14 cellular contexts compared by ENCODE assay signal in the genomic region with DNA sequence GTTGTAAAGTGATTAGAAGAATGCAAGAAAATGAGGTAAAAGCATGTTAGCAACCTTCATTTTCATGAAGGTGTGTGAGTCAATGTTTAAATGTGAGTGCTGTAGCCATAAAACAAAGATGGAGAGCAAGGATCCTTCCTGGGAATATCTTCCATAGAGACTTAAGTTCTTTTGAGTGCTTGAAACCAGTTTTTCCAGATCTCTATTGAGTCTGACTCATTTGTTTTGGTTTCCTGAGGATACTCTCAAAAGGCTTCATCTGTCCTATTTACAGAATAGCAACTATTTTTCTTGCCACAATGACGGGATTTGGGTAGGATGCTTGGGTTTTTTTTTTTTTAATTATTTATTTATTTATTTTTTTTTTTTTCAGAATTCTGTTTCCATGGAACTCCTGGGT. TPM values are rescaled to one million over a fixed set of nuclear protein-coding genes. Genes with fewer than 3 reads are reported as not detected.
DNase-seq lines count a peak whose midpoint lies in the region; ATAC-seq and TF ChIP-seq lines count a peak whose summit lies in the region.
"Had no signal": no experiment of that assay in that cellular context is flagged by ENCODE, and none has a peak within 500 bp of the region (broad histone marks: within the 10 kb centered on the region; RNA-seq: fewer than 3 reads in every experiment).

No MANE protein-coding gene starts in this region.

- TF ChIP-seq CTCF in hepatocyte (IDR thresholded peaks at IDR 0.05; ENCODE audit: poor library complexity) = no peak
- TF ChIP-seq CTCF in ovary (IDR thresholded peaks at IDR 0.05) = no peak

- H4K20me1 ChIP-seq in hepatocyte (ENCODE audit: insufficient read depth, poor library complexity, severe bottlenecking) = no peaks in the 10 kb centered on the region

- no peaks in the 10 kb centered on the region for H3K9me2 ChIP-seq in hepatocyte (replicated peaks; ENCODE audit: insufficient read depth)

- H3K27ac ChIP-seq in hepatocyte (peak overlapping the region; percentile 1), ovary (no peak overlapping the region)
- H3K27ac ChIP-seq: transverse colon had no signal

- intact Hi-C loops in ovary (cut with DNase I) = no loop called here

- no peaks in the 10 kb centered on the region for H3K79me2 ChIP-seq in hepatocyte

- WGBS in hepatocyte (ENCODE audit: low lambda C conversion rate, missing lambda C conversion rate) = 73% methylated on average over 1 of the region's 1 CpG
- 7 to 35% (median 13%) methylated on average over 1 of the region's 1 CpG for WGBS in ovary, 3 donors

- no peak for TF ChIP-seq EP300 in ovary (IDR thresholded peaks at IDR 0.05)

- H3K4me1 ChIP-seq in adipocyte (ENCODE audit: control insufficient read depth, insufficient read depth, low read length) = peaks cover 21% of the 10 kb centered on the region
- H3K4me1 ChIP-seq in hepatocyte (ENCODE audit: insufficient read depth) = no peaks in the 10 kb centered on the region
- H3K4me1 ChIP-seq in ovary (ENCODE audit: insufficient read depth) = peaks cover 1% of the 10 kb centered on the region

- H3K27me3 ChIP-seq in adipocyte (replicated peaks; ENCODE audit: control insufficient read depth, insufficient read depth, low read length) (no peaks in the 10 kb centered on the region), hepatocyte (no peaks in the 10 kb centered on the region), MG63 (no peaks in the 10 kb centered on the region), ovary (no peaks in the 10 kb centered on the region)
- H3K27me3 ChIP-seq: transverse colon had no signal

- H3K36me3 ChIP-seq in adipocyte (ENCODE audit: control insufficient read depth, insufficient read depth, low read length, severe bottlenecking) = no peaks in the 10 kb centered on the region
- H3K36me3 ChIP-seq in hepatocyte (replicated peaks; ENCODE audit: insufficient read depth, low read depth) = no peaks in the 10 kb centered on the region
- peaks cover 3% of the 10 kb centered on the region for H3K36me3 ChIP-seq in MG63
- no peaks in the 10 kb centered on the region for H3K36me3 ChIP-seq in ovary

- TF ChIP-seq POLR2A in ovary (IDR thresholded peaks at IDR 0.05) = no peak

- H3K9me3 ChIP-seq in adipocyte (ENCODE audit: control insufficient read depth, low read length) (no peaks in the 10 kb centered on the region), hepatocyte (ENCODE audit: low read depth) (no peaks in the 10 kb centered on the region), MG63 (no peaks in the 10 kb centered on the region), ovary (no peaks in the 10 kb centered on the region)
- H3K9me3 ChIP-seq: transverse colon had no signal

- no peak for ATAC-seq in HG02571 (IDR thresholded peaks at IDR 0.05; ENCODE audit: unreplicated experiment)
- ATAC-seq: activated CD8-positive, alpha-beta T cell treated with anti-CD3 and anti-CD28 coated beads, Interleukin-2, amount 10 ng/mL, durations not matched to agents 7 days and 5 days; activated naive CD4-positive, alpha-beta T cell treated with anti-CD3 and anti-CD28 coated beads, Interleukin-2, amount 50 U/mL, for 72 hours; effector memory CD8-positive, alpha-beta T cell had no signal

- H3K4me2 ChIP-seq in hepatocyte = no peak overlapping the region

- no peak overlapping the region for H3K9ac ChIP-seq in adipocyte (ENCODE audit: low read length)

- DNase-seq in AG08395 (ENCODE audit: low spot score) (peak; percentile 80), HCEC 1CT (peak; percentile 56), adipocyte (ENCODE audit: low read depth) (peak; percentile 36), hepatocyte (ENCODE audit: low spot score) (peak; percentile 36), globus pallidus (ENCODE audit: low spot score) (no peak), MG63 (no peak), ovary (no peak)
- DNase-seq: activated CD8-positive, alpha-beta T cell treated with anti-CD3 and anti-CD28 coated beads, Interleukin-2, amount 10 ng/mL, durations not matched to agents 7 days and 5 days; CD4-positive, alpha-beta T cell; effector memory CD8-positive, alpha-beta T cell; kidney glomerular epithelial cell; transverse colon had no signal

- H3K4me3 ChIP-seq in adipocyte (ENCODE audit: low read length) (no peak overlapping the region), hepatocyte (no peak overlapping the region), MG63 (no peak overlapping the region), ovary (no peak overlapping the region)
- H3K4me3 ChIP-seq: transverse colon had no signal

- no peak overlapping the region for H2AFZ ChIP-seq in hepatocyte

RNA-seq across cellular contexts. Expression of a gene that starts 45.9 kb away (rescaled TPM):
- 13.0 and 19.3 TPM in 2 replicates for total RNA-seq in hepatocyte
- polyA plus RNA-seq in hepatocyte = 27.9 and 30.1 TPM in 2 replicates
- 16.0 and 36.1 TPM in 2 replicates for total RNA-seq in MG63 (2014; rRNA removed; shearing (Covaris generic); ENCODE audit: low replicate concordance)
- total RNA-seq in ovary = 10 to 100 TPM in 6 of 7 donors, 1 to 10 TPM in 1; 9.3 to 34.0 (median 30.6) TPM
- polyA plus RNA-seq in ovary = 10 to 100 TPM; 18.2 to 22.6 TPM

Comparison
In these comparisons a context has a peak if more than half of its experiments do, and no peak if none do; other contexts are left out.
1. DNase-seq: peak in AG08395 (single experiment), HCEC 1CT (single experiment), adipocyte (single experiment) and hepatocyte (single experiment); none in globus pallidus (single experiment), MG63 (single experiment) and ovary (0 of 5).